Comparison of ENCODE assay signal across 36 cellular contexts in the genomic region with DNA sequence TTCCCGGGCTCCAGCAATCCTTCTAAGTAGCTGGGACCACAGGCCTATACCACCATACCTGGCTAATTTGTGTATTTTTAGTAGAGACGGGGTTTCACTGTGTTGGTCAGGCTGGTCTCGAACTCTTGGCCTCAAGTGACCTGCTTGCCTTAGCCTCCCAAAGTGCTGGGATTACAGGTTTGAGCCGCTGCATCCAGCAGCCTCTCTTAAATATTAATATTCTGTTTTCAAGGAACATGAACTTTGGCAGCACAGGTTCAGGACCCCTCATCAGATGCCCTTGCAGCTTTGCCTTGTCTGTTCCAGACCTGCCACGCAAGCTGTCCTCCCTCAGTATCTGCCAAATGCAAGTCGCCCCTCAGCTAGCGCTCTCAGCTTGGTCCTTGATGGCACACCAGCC.
"Had no signal": no experiment of that assay in that cellular context is flagged by ENCODE, and none has a peak within 500 bp of the region (broad histone marks: within the 10 kb centered on the region; RNA-seq: fewer than 3 reads in every experiment).

No MANE protein-coding gene starts in this region.

- DNase-seq: activated B cell treated with CpG ODN at 0.5 μM for 24 hours; activated CD4-positive, alpha-beta memory T cell treated with anti-CD3 and anti-CD28 coated beads for 36 hours; activated CD4-positive, alpha-beta T cell treated with anti-CD3 and anti-CD28 coated beads for 4 hours; activated CD4-positive, alpha-beta T cell treated with anti-CD3 and anti-CD28 coated beads, Interleukin-2, amount 10 ng/mL, durations not matched to agents 24 days and 14 days; activated CD4-positive, alpha-beta T cell treated with anti-CD3 and anti-CD28 coated beads, Interleukin-2, amount 50 U/mL, for 1 hour; activated CD4-positive, alpha-beta T cell treated with anti-CD3 and anti-CD28 coated beads, Interleukin-2, amount 50 U/mL, for 4 hours; activated CD4-positive, CD25-positive, alpha-beta regulatory T cell treated with anti-CD3 and anti-CD28 coated beads, Interleukin-2, amount 50 U/mL, for 72 hours; activated CD8-positive, alpha-beta memory T cell treated with anti-CD3 and anti-CD28 coated beads, Interleukin-2, amount 10 ng/mL, durations not matched to agents 7 days and 5 days; activated CD8-positive, alpha-beta T cell treated with anti-CD3 and anti-CD28 coated beads for 36 hours; activated effector memory CD4-positive, alpha-beta T cell treated with Interleukin-2 at 50 U/mL for 16 hours; activated gamma-delta T cell; activated naive CD4-positive, alpha-beta T cell treated with anti-CD3 and anti-CD28 coated beads, Interleukin-2, amount 10 ng/mL, durations not matched to agents 7 days and 5 days; activated naive CD4-positive, alpha-beta T cell treated with Interleukin-2 at 50 U/mL for 16 hours; activated naive CD8-positive, alpha-beta T cell treated with anti-CD3 and anti-CD28 coated beads, Interleukin-2, amount 10 ng/mL, durations not matched to agents 7 days and 5 days; activated naive CD8-positive, alpha-beta T cell treated with anti-CD3 and anti-CD28 coated beads, Interleukin-2, amount 50 U/mL, for 24 hours; activated T-cell treated with anti-CD3 and anti-CD28 coated beads for 4 hours; activated T-cell treated with anti-CD3 and anti-CD28 coated beads, Interleukin-2, amount 50 U/mL, for 24 hours; activated T-cell treated with anti-CD3 and anti-CD28 coated beads, Interleukin-2, amount 50 U/mL, for 48 hours; amygdala; anterior cingulate cortex; caudate nucleus; cerebellar nuclear complex; SW 1271; T-helper 1 cell; T-helper 2 cell; T-helper 9 cell had no signal

- H3K27ac ChIP-seq: ascending aorta, cardiac muscle cell, VCaP had no signal

- H3K4me1 Mint-ChIP-seq: activated B cell treated with CpG ODN at 0.5 μM for 24 hours; activated CD4-positive, alpha-beta T cell treated with anti-CD3 and anti-CD28 coated beads, Interleukin-2, amount 10 ng/mL, durations not matched to agents 24 days and 14 days; activated CD8-positive, alpha-beta memory T cell treated with anti-CD3 and anti-CD28 coated beads, Interleukin-2, amount 10 ng/mL, durations not matched to agents 7 days and 5 days; activated naive CD4-positive, alpha-beta T cell treated with anti-CD3 and anti-CD28 coated beads, Interleukin-2, amount 10 ng/mL, durations not matched to agents 7 days and 5 days; activated naive CD4-positive, alpha-beta T cell treated with anti-CD3 and anti-CD28 coated beads, Interleukin-2, amount 50 U/mL, for 24 hours; activated naive CD8-positive, alpha-beta T cell treated with anti-CD3 and anti-CD28 coated beads, Interleukin-2, amount 10 ng/mL, durations not matched to agents 7 days and 5 days; activated naive CD8-positive, alpha-beta T cell treated with anti-CD3 and anti-CD28 coated beads, Interleukin-2, amount 50 U/mL, for 24 hours; brain; central memory CD8-positive, alpha-beta T cell had no signal

- H3K27me3 ChIP-seq: ascending aorta, cardiac muscle cell had no signal

- H3K4me1 ChIP-seq: ascending aorta had no signal

- H3K36me3 ChIP-seq: ascending aorta, cardiac muscle cell had no signal

- H3K9me3 Mint-ChIP-seq: activated CD4-positive, alpha-beta T cell treated with anti-CD3 and anti-CD28 coated beads, Interleukin-2, amount 10 ng/mL, durations not matched to agents 24 days and 14 days had no signal

- H3K27me3 Mint-ChIP-seq: activated CD4-positive, alpha-beta T cell treated with anti-CD3 and anti-CD28 coated beads, Interleukin-2, amount 10 ng/mL, durations not matched to agents 24 days and 14 days; activated CD8-positive, alpha-beta memory T cell treated with anti-CD3 and anti-CD28 coated beads, Interleukin-2, amount 10 ng/mL, durations not matched to agents 7 days and 5 days; activated naive CD4-positive, alpha-beta T cell treated with anti-CD3 and anti-CD28 coated beads, Interleukin-2, amount 10 ng/mL, durations not matched to agents 7 days and 5 days had no signal

- H3K4me3 ChIP-seq: ascending aorta, cardiac muscle cell had no signal

- H3K4me3 Mint-ChIP-seq: activated B cell treated with CpG ODN at 0.5 μM for 24 hours; activated CD4-positive, alpha-beta memory T cell treated with anti-CD3 and anti-CD28 coated beads for 36 hours; activated CD4-positive, alpha-beta T cell treated with anti-CD3 and anti-CD28 coated beads, Interleukin-2, amount 10 ng/mL, durations not matched to agents 24 days and 14 days; activated CD8-positive, alpha-beta memory T cell treated with anti-CD3 and anti-CD28 coated beads, Interleukin-2, amount 10 ng/mL, durations not matched to agents 7 days and 5 days; activated CD8-positive, alpha-beta T cell treated with anti-CD3 and anti-CD28 coated beads for 36 hours; activated naive CD4-positive, alpha-beta T cell treated with anti-CD3 and anti-CD28 coated beads, Interleukin-2, amount 10 ng/mL, durations not matched to agents 7 days and 5 days; activated naive CD4-positive, alpha-beta T cell treated with anti-CD3 and anti-CD28 coated beads, Interleukin-2, amount 50 U/mL, for 24 hours; activated naive CD8-positive, alpha-beta T cell; activated naive CD8-positive, alpha-beta T cell treated with anti-CD3 and anti-CD28 coated beads, Interleukin-2, amount 10 ng/mL, durations not matched to agents 7 days and 5 days; activated naive CD8-positive, alpha-beta T cell treated with anti-CD3 and anti-CD28 coated beads, Interleukin-2, amount 50 U/mL, for 24 hours; activated T-cell treated with anti-CD3 and anti-CD28 coated beads, Interleukin-2, amount 50 U/mL, for 24 hours; brain; central memory CD8-positive, alpha-beta T cell; T-helper 1 cell treated with Interleukin-12 subunit alpha and Interleukin-12 subunit beta and Interleukin-4 antibody, amounts not matched to agents 30 μg/mL and 1 μg/mL, for 36 hours; T-helper 2 cell treated with Interferon-gamma antibody and Interleukin-4, amounts not matched to agents 5 μg/mL and 100 μg/mL, for 36 hours had no signal

- H3K27ac Mint-ChIP-seq: activated B cell treated with CpG ODN at 0.5 μM for 24 hours; activated CD4-positive, alpha-beta memory T cell treated with anti-CD3 and anti-CD28 coated beads for 36 hours; activated CD4-positive, alpha-beta T cell treated with anti-CD3 and anti-CD28 coated beads, Interleukin-2, amount 10 ng/mL, durations not matched to agents 24 days and 14 days; activated CD8-positive, alpha-beta memory T cell treated with anti-CD3 and anti-CD28 coated beads, Interleukin-2, amount 10 ng/mL, durations not matched to agents 7 days and 5 days; activated CD8-positive, alpha-beta T cell treated with anti-CD3 and anti-CD28 coated beads for 36 hours; activated naive CD4-positive, alpha-beta T cell treated with anti-CD3 and anti-CD28 coated beads, Interleukin-2, amount 10 ng/mL, durations not matched to agents 7 days and 5 days; activated naive CD4-positive, alpha-beta T cell treated with anti-CD3 and anti-CD28 coated beads, Interleukin-2, amount 50 U/mL, for 24 hours; activated naive CD8-positive, alpha-beta T cell; activated naive CD8-positive, alpha-beta T cell treated with anti-CD3 and anti-CD28 coated beads, Interleukin-2, amount 10 ng/mL, durations not matched to agents 7 days and 5 days; activated naive CD8-positive, alpha-beta T cell treated with anti-CD3 and anti-CD28 coated beads, Interleukin-2, amount 50 U/mL, for 24 hours; activated T-cell treated with anti-CD3 and anti-CD28 coated beads, Interleukin-2, amount 50 U/mL, for 24 hours; activated T-helper 2 cell treated with anti-CD3 and anti-CD28 coated beads, Interferon-gamma antibody, Interleukin-2, Interleukin-4, amounts not matched to agents 10 μg/mL and 5 μg/mL and 100 μg/mL, durations not matched to agents 14 hours and 24 hours and 36 hours; brain; T-helper 1 cell treated with Interleukin-12 subunit alpha and Interleukin-12 subunit beta and Interleukin-4 antibody, amounts not matched to agents 30 μg/mL and 1 μg/mL, for 36 hours; T-helper 2 cell treated with Interferon-gamma antibody and Interleukin-4, amounts not matched to agents 5 μg/mL and 100 μg/mL, for 36 hours had no signal

- ATAC-seq: activated CD8-positive, alpha-beta memory T cell treated with anti-CD3 and anti-CD28 coated beads, Interleukin-2, amount 10 ng/mL, durations not matched to agents 7 days and 5 days; activated CD8-positive, alpha-beta T cell treated with anti-CD3 and anti-CD28 coated beads for 36 hours; activated naive CD8-positive, alpha-beta T cell treated with anti-CD3 and anti-CD28 coated beads, Interleukin-2, amount 50 U/mL, for 24 hours had no signal

- H3K36me3 Mint-ChIP-seq: activated CD8-positive, alpha-beta memory T cell treated with anti-CD3 and anti-CD28 coated beads, Interleukin-2, amount 10 ng/mL, durations not matched to agents 7 days and 5 days; activated naive CD4-positive, alpha-beta T cell treated with anti-CD3 and anti-CD28 coated beads, Interleukin-2, amount 10 ng/mL, durations not matched to agents 7 days and 5 days; activated naive CD4-positive, alpha-beta T cell treated with anti-CD3 and anti-CD28 coated beads, Interleukin-2, amount 50 U/mL, for 24 hours; activated naive CD8-positive, alpha-beta T cell treated with anti-CD3 and anti-CD28 coated beads, Interleukin-2, amount 10 ng/mL, durations not matched to agents 7 days and 5 days; brain had no signal
